25 cellular contexts compared by ENCODE assay signal in genomic region chr1:84605157-84605556, GRCh38.
"Had no signal": no experiment of that assay in that cellular context is flagged by ENCODE, and none has a peak within 500 bp of the region (broad histone marks: within the 10 kb centered on the region; RNA-seq: fewer than 3 reads in every experiment).

No MANE protein-coding gene starts in this region.

- H3K9me3 ChIP-seq: pancreas, thyroid gland had no signal

- H3K4me1 ChIP-seq: breast epithelium, neural progenitor cell, pancreas, right lobe of liver, thyroid gland had no signal

- H3K4me3 ChIP-seq: mucosa of descending colon, neural progenitor cell, pancreas, right lobe of liver, thyroid gland had no signal

- ATAC-seq: naive thymus-derived CD4-positive, alpha-beta T cell; stimulated activated effector memory CD8-positive, alpha-beta T cell treated with anti-CD3 and anti-CD28 coated beads, Interleukin-12 subunit alpha, Interleukin-12 subunit beta, amount 100 ng/mL, for 72 hours had no signal

- H3K4me3 Mint-ChIP-seq: activated naive CD4-positive, alpha-beta T cell treated with anti-CD3 and anti-CD28 coated beads, Interleukin-2, amount 50 U/mL, for 24 hours; immature natural killer cell; memory B cell; naive thymus-derived CD4-positive, alpha-beta T cell; neural progenitor cell; stimulated activated effector memory CD8-positive, alpha-beta T cell treated with anti-CD3 and anti-CD28 coated beads, Interleukin-12 subunit alpha, Interleukin-12 subunit beta, amount 100 ng/mL, for 72 hours had no signal

- H3K4me2 ChIP-seq: neural progenitor cell had no signal

- DNase-seq: activated CD4-positive, alpha-beta T cell treated with anti-CD3 and anti-CD28 coated beads for 1 hour; activated CD8-positive, alpha-beta memory T cell treated with anti-CD3 and anti-CD28 coated beads for 24 hours; activated CD8-positive, alpha-beta memory T cell treated with anti-CD3 and anti-CD28 coated beads, Interleukin-2, amount 50 U/mL, for 48 hours; activated gamma-delta T cell; activated T-cell treated with anti-CD3 and anti-CD28 coated beads, Interleukin-2, amount 50 U/mL, for 48 hours; cerebellar nuclear complex; cortex of kidney; effector CD4-positive, alpha-beta T cell; immature natural killer cell; kidney glomerular epithelial cell; left ventricle myocardium inferior; mucosa of descending colon; naive thymus-derived CD4-positive, alpha-beta T cell; pancreas; right lobe of liver; stimulated activated CD4-positive, alpha-beta T cell treated with anti-CD3 and anti-CD28 coated beads, Interleukin-4, amount 100 ng/mL, for 24 hours; thyroid gland had no signal

- H2AFZ ChIP-seq: neural progenitor cell had no signal

- H3K36me3 Mint-ChIP-seq: stimulated activated effector memory CD8-positive, alpha-beta T cell treated with anti-CD3 and anti-CD28 coated beads, Interleukin-12 subunit alpha, Interleukin-12 subunit beta, amount 100 ng/mL, for 72 hours had no signal

- H3K4me1 Mint-ChIP-seq: immature natural killer cell; memory B cell; naive thymus-derived CD4-positive, alpha-beta T cell; neural progenitor cell had no signal

- FAIRE-seq: astrocyte, pancreas, urothelium cell line had no signal

- H3K36me3 ChIP-seq: breast epithelium, left ventricle myocardium inferior, pancreas, right lobe of liver, thyroid gland, WERI-Rb-1 had no signal

- H3K27me3 Mint-ChIP-seq: activated naive CD4-positive, alpha-beta T cell treated with anti-CD3 and anti-CD28 coated beads, Interleukin-2, amount 50 U/mL, for 24 hours; memory B cell had no signal

- H3K27me3 ChIP-seq: breast epithelium, neural progenitor cell, pancreas, right lobe of liver, thyroid gland had no signal

- H3K27ac ChIP-seq: neural progenitor cell, pancreas, right lobe of liver, thyroid gland, WERI-Rb-1 had no signal

- H3K27ac Mint-ChIP-seq: activated naive CD4-positive, alpha-beta T cell treated with anti-CD3 and anti-CD28 coated beads, Interleukin-2, amount 50 U/mL, for 24 hours; immature natural killer cell; memory B cell; naive thymus-derived CD4-positive, alpha-beta T cell; neural progenitor cell; stimulated activated effector memory CD8-positive, alpha-beta T cell treated with anti-CD3 and anti-CD28 coated beads, Interleukin-12 subunit alpha, Interleukin-12 subunit beta, amount 100 ng/mL, for 72 hours had no signal

- H3K9ac ChIP-seq: neural progenitor cell had no signal
